In genomic region chr15:75353604-75354003, GRCh38 we compare ENCODE assay signal across 20 cellular contexts.
"Had no signal": no experiment of that assay in that cellular context is flagged by ENCODE, and none has a peak within 500 bp of the region (broad histone marks: within the 10 kb centered on the region; RNA-seq: fewer than 3 reads in every experiment).

No MANE protein-coding gene starts in this region.

- H3K27ac ChIP-seq: ascending aorta, dorsolateral prefrontal cortex, esophagus muscularis mucosa, left ventricle myocardium inferior, pancreas, tibial artery, vagina had no signal

- H3K4me1 Mint-ChIP-seq: neural crest cell had no signal

- H3K27ac Mint-ChIP-seq: activated CD8-positive, alpha-beta T cell treated with anti-CD3 and anti-CD28 coated beads for 36 hours; activated naive CD8-positive, alpha-beta T cell treated with anti-CD3 and anti-CD28 coated beads, Interleukin-2, amount 50 U/mL, for 24 hours; activated T-cell treated with anti-CD3 and anti-CD28 coated beads, Interleukin-2, amount 50 U/mL, for 72 hours had no signal

- H3K4me3 Mint-ChIP-seq: activated CD8-positive, alpha-beta T cell treated with anti-CD3 and anti-CD28 coated beads for 36 hours; activated naive CD8-positive, alpha-beta T cell treated with anti-CD3 and anti-CD28 coated beads, Interleukin-2, amount 50 U/mL, for 24 hours; activated T-cell treated with anti-CD3 and anti-CD28 coated beads, Interleukin-2, amount 50 U/mL, for 72 hours had no signal

- H3K4me3 ChIP-seq: ascending aorta, dorsolateral prefrontal cortex, esophagus muscularis mucosa, left ventricle myocardium inferior, pancreas, tibial artery, vagina had no signal

- DNase-seq: activated CD4-positive, alpha-beta T cell treated with anti-CD3 and anti-CD28 coated beads for 1 hour; activated CD8-positive, alpha-beta memory T cell treated with anti-CD3 and anti-CD28 coated beads, Interleukin-2, amount 50 U/mL, for 4 hours; activated CD8-positive, alpha-beta T cell treated with anti-CD3 and anti-CD28 coated beads for 36 hours; activated naive CD4-positive, alpha-beta T cell; activated naive CD8-positive, alpha-beta T cell treated with anti-CD3 and anti-CD28 coated beads, Interleukin-2, amount 50 U/mL, for 24 hours; activated T-cell treated with anti-CD3 and anti-CD28 coated beads, Interleukin-2, amount 50 U/mL, for 72 hours; foreskin fibroblast; glutamatergic neuron; left ventricle myocardium inferior; mesendoderm; pancreas had no signal

- ATAC-seq: activated CD8-positive, alpha-beta T cell treated with anti-CD3 and anti-CD28 coated beads for 36 hours; activated naive CD8-positive, alpha-beta T cell treated with anti-CD3 and anti-CD28 coated beads, Interleukin-2, amount 50 U/mL, for 24 hours; activated T-cell treated with anti-CD3 and anti-CD28 coated beads, Interleukin-2, amount 50 U/mL, for 72 hours; pancreas had no signal

- H3K9me3 Mint-ChIP-seq: neural crest cell had no signal

- H3K27me3 ChIP-seq: ascending aorta, dorsolateral prefrontal cortex, esophagus muscularis mucosa, pancreas, tibial artery, vagina had no signal

- FAIRE-seq: bronchial epithelial cell, endometrium, islet of Langerhans, pancreas had no signal

- H3K27me3 Mint-ChIP-seq: activated CD8-positive, alpha-beta T cell treated with anti-CD3 and anti-CD28 coated beads for 36 hours had no signal

- H3K9me3 ChIP-seq: ascending aorta, esophagus muscularis mucosa, left ventricle myocardium inferior, pancreas, tibial artery, vagina had no signal
